Comparison of ENCODE assay signal across 9 cellular contexts in genomic region chr9:41229408-41230401, GRCh38. TPM values are rescaled to one million over a fixed set of nuclear protein-coding genes. Genes with fewer than 3 reads are reported as not detected.
DNase-seq lines count a peak whose midpoint lies in the region; ATAC-seq and TF ChIP-seq lines count a peak whose summit lies in the region.
"Had no signal": no experiment of that assay in that cellular context is flagged by ENCODE, and none has a peak within 500 bp of the region (broad histone marks: within the 10 kb centered on the region; RNA-seq: fewer than 3 reads in every experiment).

No MANE protein-coding gene starts in this region.

- H3K27me3 ChIP-seq in PC-3 (ENCODE audit: low read length) (no peaks in the 10 kb centered on the region), PC-9 (ENCODE audit: insufficient read depth, low read depth) (no peaks in the 10 kb centered on the region), stomach (peaks cover 0 to 14% (median 0%) of the 10 kb centered on the region in 3 donors)

- H3F3A ChIP-seq in PC-3 (ENCODE audit: low read length, unreplicated experiment): no peaks in the 10 kb centered on the region
- peaks cover 6% of the 10 kb centered on the region; the same call in 1 of the 2 replicates for H3F3A ChIP-seq in PC-9 (ENCODE audit: insufficient read depth, low read depth)

- H3K4me3 ChIP-seq in PC-3 (ENCODE audit: low read length) (no peak overlapping the region), fibroblast of villous mesenchyme (ENCODE audit: low read depth, low read length) (no peak overlapping the region), PC-9 (no peak overlapping the region), stomach (no peak overlapping the region)

- TF ChIP-seq POLR2A in stomach (IDR thresholded peaks at IDR 0.05): peak in 1 of 4 donors; percentile 32

- H3K9me2 ChIP-seq in PC-3 (replicated peaks; ENCODE audit: low read length): no peaks in the 10 kb centered on the region
- no peaks in the 10 kb centered on the region for H3K9me2 ChIP-seq in PC-9 (ENCODE audit: insufficient read depth)

- CTCF ChIA-PET in PC-3 (lab: Charles Lee): no interaction called here
- CTCF ChIA-PET in PC-9 (lab: Charles Lee): no interaction called here

- ATAC-seq in PC-3: peak; percentile 13; the same call in 1 of the 2 replicates
- peak; percentile 87 for ATAC-seq in sciatic nerve
- no peak for ATAC-seq in GM21367 (IDR thresholded peaks at IDR 0.05; ENCODE audit: unreplicated experiment)

- TF ChIP-seq CTCF in GM13976 (IDR thresholded peaks at IDR 0.05; ENCODE audit: borderline replicate concordance, control extremely low read depth, extremely low read depth, insufficient read depth, missing control alignments) (no peak), PC-3 (conservative IDR thresholded peaks at IDR 0.05; ENCODE audit: low read depth, low read length) (no peak), fibroblast of villous mesenchyme (IDR thresholded peaks at IDR 0.05; ENCODE audit: insufficient read depth, low read depth, low read length) (no peak), PC-9 (conservative IDR thresholded peaks at IDR 0.05) (no peak), stomach (IDR thresholded peaks at IDR 0.05) (no peak)

- H3K9me3 ChIP-seq in PC-3 (ENCODE audit: low read length) (no peaks in the 10 kb centered on the region), PC-9 (ENCODE audit: insufficient read depth, low read depth) (peaks cover 3% of the 10 kb centered on the region; the same call in 1 of the 2 replicates), stomach (peaks cover 3 to 26% (median 18%) of the 10 kb centered on the region in 4 donors)

- POLR2A ChIA-PET in PC-3 (lab: Charles Lee; ENCODE audit: unreplicated experiment) (no interaction called here), PC-9 (lab: Charles Lee; ENCODE audit: unreplicated experiment) (no interaction called here)

- H3K27ac ChIP-seq in PC-3 (ENCODE audit: low read length) (no peak overlapping the region), PC-9 (no peak overlapping the region), stomach (no peak overlapping the region)

- WGBS in stomach, 5 donors: 57 to 64% (median 61%) methylated on average over 7 of the region's 7 CpGs

- no peak for TF ChIP-seq EP300 in stomach (IDR thresholded peaks at IDR 0.05)

- H3K9ac ChIP-seq in PC-3 (ENCODE audit: low read length): no peak overlapping the region

- BruUV-seq in PC-3 (replicated peaks; lab: Mats Ljungman, UMichigan): no TSS peak
- BruUV-seq in PC-9 (replicated peaks; lab: Mats Ljungman, UMichigan): no TSS peak

- H3K79me2 ChIP-seq in PC-3 (ENCODE audit: low read length) (no peaks in the 10 kb centered on the region), PC-9 (ENCODE audit: low read depth) (no peaks in the 10 kb centered on the region)

- H4K20me1 ChIP-seq in PC-3 (ENCODE audit: low read length) (no peaks in the 10 kb centered on the region), PC-9 (ENCODE audit: insufficient read depth) (no peaks in the 10 kb centered on the region)

- no peaks in the 10 kb centered on the region for H3K36me3 ChIP-seq in PC-3 (ENCODE audit: low read depth, low read length)
- no peaks in the 10 kb centered on the region for H3K36me3 ChIP-seq in PC-9 (ENCODE audit: low read depth)
- no peaks in the 10 kb centered on the region for H3K36me3 ChIP-seq in stomach

- intact Hi-C loops in PC-3 (cut with micrococcal nuclease): no loop called here
- intact Hi-C loops in sciatic nerve (cut with DNase I): no loop called here
- intact Hi-C loops in PC-9 (cut with micrococcal nuclease; ENCODE audit: unreplicated experiment): no loop called here
- intact Hi-C loops in stomach (cut with DNase I; ENCODE audit: low total_unique reads): no loop called here

- H3K4me2 ChIP-seq in PC-3 (ENCODE audit: low read length) (no peak overlapping the region), PC-9 (no peak overlapping the region)

- peak; percentile 46 for DNase-seq in GM13976 (ENCODE audit: low spot score)
- DNase-seq in PC-3: no peak
- DNase-seq in fibroblast of villous mesenchyme (ENCODE audit: low read depth): peak; percentile 12
- DNase-seq in sciatic nerve (ENCODE audit: low spot score): peak; percentile 62
- DNase-seq in PC-9: no peak
- no peak for DNase-seq in stomach
- no peak for DNase-seq in NCI-H2196 (lab: John Stamatoyannopoulos, UW; ENCODE audit: unreplicated experiment)
- DNase-seq: kidney glomerular epithelial cell had no signal

- H3K4me1 ChIP-seq in PC-3 (ENCODE audit: insufficient read depth, low read length) (no peaks in the 10 kb centered on the region), PC-9 (replicated peaks; ENCODE audit: insufficient read depth) (no peaks in the 10 kb centered on the region; the same call in 1 of the 2 replicates), stomach (no peaks in the 10 kb centered on the region)

- H2AFZ ChIP-seq in PC-3 (ENCODE audit: low read length) (no peak overlapping the region), PC-9 (no peak overlapping the region)

- in situ Hi-C loops in GM13976 (cut with MboI; ENCODE audit: low sequenced_read_pairs, unreplicated experiment): no loop called here

RNA-seq across cellular contexts. Expression of gene ZNG1F, which starts 40.6 kb away (rescaled TPM):
- total RNA-seq in PC-3 (2014; rRNA removed) (5.7 and 6.9 TPM in 2 replicates), fibroblast of villous mesenchyme (6.5 and 7.1 TPM in 2 replicates), sciatic nerve (8.7 TPM), PC-9 (2021) (1.3 and 2.7 TPM in 2 replicates), stomach (10 to 100 TPM in 3 of 5 donors, 1 to 10 TPM in 1, not detected in 1; 5.8 to 29.3 (median 19.6) TPM)
- polyA plus RNA-seq in stomach: 10 to 100 TPM in 1 of 3 donors, 1 to 10 TPM in 2; 3.7 to 31.2 (median 6.0) TPM

Comparison
In these comparisons a context has a peak if more than half of its experiments do, and no peak if none do; other contexts are left out.
1. DNase-seq: peak in GM13976 (single experiment), fibroblast of villous mesenchyme (single experiment) and sciatic nerve (single experiment); none in PC-3 (single experiment), PC-9 (0 of 2), stomach (single experiment) and NCI-H2196 (single experiment).